In genomic region chrX:6761251-6761650, GRCh38 we compare ENCODE assay signal across 8 cellular contexts.
"Had no signal": no experiment of that assay in that cellular context is flagged by ENCODE, and none has a peak within 500 bp of the region (broad histone marks: within the 10 kb centered on the region; RNA-seq: fewer than 3 reads in every experiment).

No MANE protein-coding gene starts in this region.

- H3K27ac ChIP-seq: HL-60, KMS-11 had no signal

- H3K4me2 ChIP-seq: KMS-11 had no signal

- ATAC-seq: HepG2, K562 had no signal

- H3K9ac ChIP-seq: KMS-11 had no signal

- FAIRE-seq: HepG2, HTR-8/SVneo, K562 had no signal

- DNase-seq: IMR-90, KBM-7, KG1 had no signal

- H3K4me3 ChIP-seq: K562 had no signal
